ENCODE assay signal across 25 cellular contexts in the genomic region with DNA sequence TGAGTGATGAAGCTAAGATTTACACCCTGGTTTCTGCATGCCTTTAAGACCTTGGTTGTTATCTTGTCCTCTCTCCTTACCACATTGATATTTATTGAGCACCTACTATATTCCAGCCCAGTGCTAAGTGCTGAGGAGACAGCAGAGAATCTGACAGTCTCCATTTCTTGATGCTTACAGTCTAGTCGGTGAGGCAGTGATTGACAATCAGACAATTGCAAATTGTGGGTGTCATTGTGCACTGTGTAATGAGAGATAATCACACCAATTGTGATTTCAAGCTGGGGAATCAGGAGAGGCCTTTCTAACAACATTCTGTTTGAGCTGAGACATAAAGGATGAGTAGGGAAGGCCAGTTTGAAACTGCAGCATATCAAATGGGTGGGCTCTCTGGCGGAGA.
"Had no signal": no experiment of that assay in that cellular context is flagged by ENCODE, and none has a peak within 500 bp of the region (broad histone marks: within the 10 kb centered on the region; RNA-seq: fewer than 3 reads in every experiment).

No MANE protein-coding gene starts in this region.

- H3K4me3 ChIP-seq: adrenal gland, Peyer's patch had no signal

- H3K9me3 ChIP-seq: adrenal gland, Peyer's patch had no signal

- ATAC-seq: activated CD8-positive, alpha-beta T cell treated with anti-CD3 and anti-CD28 coated beads, Interleukin-2, amount 10 ng/mL, durations not matched to agents 7 days and 5 days; PC-3; SK-N-SH treated with all-trans-retinoic acid at 6 μM for 48 hours had no signal

- DNase-seq: activated CD4-positive, alpha-beta T cell treated with anti-CD3 and anti-CD28 coated beads, Interleukin-2, amount 10 ng/mL, durations not matched to agents 24 days and 14 days; activated CD4-positive, alpha-beta T cell treated with anti-CD3 and anti-CD28 coated beads, Interleukin-2, amount 50 U/mL, for 4 hours; activated CD8-positive, alpha-beta T cell treated with anti-CD3 and anti-CD28 coated beads, Interleukin-2, amount 10 ng/mL, durations not matched to agents 7 days and 5 days; activated gamma-delta T cell; activated naive CD4-positive, alpha-beta T cell treated with Interleukin-2 at 50 U/mL for 16 hours; activated naive CD8-positive, alpha-beta T cell treated with anti-CD3 and anti-CD28 coated beads, Interleukin-2, amount 10 ng/mL, durations not matched to agents 7 days and 5 days; activated T-cell treated with anti-CD3 and anti-CD28 coated beads, Interleukin-2, amount 50 U/mL, for 24 hours; adrenal gland; caudate nucleus; cerebellar nuclear complex; Karpas-422; NCI-H1105; NCI-H1417 treated with DMSO at 0.1 percent for 48 hours; NCI-H187 treated with DMSO at 0.1 percent for 48 hours; NCI-H2081; NCI-H2171 treated with DMSO at 0.1 percent for 48 hours; NCI-H345; NCI-H524 treated with DMSO at 0.1 percent for 48 hours; NK-92 treated with Interleukin-12 subunit alpha and Interleukin-12 subunit beta, amount 100 ng/mL, for 24 hours; PC-3; Peyer's patch; RPMI8226; T1000 had no signal

- FAIRE-seq: bronchial epithelial cell had no signal

- H3K4me1 ChIP-seq: Peyer's patch had no signal

- H3K27ac ChIP-seq: Peyer's patch had no signal

- H3K36me3 ChIP-seq: adrenal gland, Peyer's patch had no signal

- H3K27me3 ChIP-seq: adrenal gland, Peyer's patch had no signal
